In genomic region chr9:34760196-34761040, GRCh38 we compare ENCODE assay signal across 8 cellular contexts. TPM values are rescaled to one million over a fixed set of nuclear protein-coding genes. Genes with fewer than 3 reads are reported as not detected.
DNase-seq lines count a peak whose midpoint lies in the region; TF ChIP-seq lines count a peak whose summit lies in the region.
"Not testable (repeated sequence)": the region's sequence is repeated elsewhere in the genome, so short reads cannot be mapped to it uniquely, and the experiment has no call there.

No MANE protein-coding gene starts in this region.

- CTCF ChIA-PET in GM10248 (lab: Yijun Ruan, JAX) = interaction anchor here (0.6 to 2.6 kb wide), 17 partner anchors 12 to 792 kb away, joined by 3 to 12 read pairs (median 3); partner anchors contain the start of gene PIGO

- TF ChIP-seq CTCF in GM10248 (IDR thresholded peaks at IDR 0.05; ENCODE audit: control extremely low read depth, extremely low read depth, low read depth, missing control alignments) = peak; percentile 69

- DNase-seq in GM10248 (ENCODE audit: extremely low spot score) (peak; percentile 73), M059J (ENCODE audit: low read depth) (peak; percentile 6), SHP77 (lab: John Stamatoyannopoulos, UW) (peak; percentile 7 to 39), activated T-cell treated with anti-CD3 and anti-CD28 coated beads for 24 hours (ENCODE audit: low read depth) (peak; percentile 32), dermis blood vessel endothelial cell (peak; percentile 53), inferior parietal cortex (ENCODE audit: extremely low spot score) (peak; percentile 53), retina (peak; percentile 68), ureter (ENCODE audit: low spot score) (peak; percentile 52)

- POLR2A ChIA-PET in GM10248 (lab: Yijun Ruan, JAX) = not testable (repeated sequence)

RNA-seq across cellular contexts. Expression of gene CCL21, which starts 50.5 kb away (rescaled TPM):
- not detected in 2 replicates for total RNA-seq in M059J (2014; rRNA removed; shearing (Covaris generic))
- 1.4 and 2.5 TPM in 2 replicates for total RNA-seq in dermis blood vessel endothelial cell
- total RNA-seq in ureter = 55.1 TPM

Comparison
In these comparisons a context has a peak if more than half of its experiments do, and no peak if none do; other contexts are left out.
1. Peak in every context shown above with its lines: DNase-seq.
2. DNase-seq: peak in every context shown above with its lines; median percentile 73 in GM10248; 68 in retina; 53 in dermis blood vessel endothelial cell; 53 in inferior parietal cortex; 52 in ureter; 32 in activated T-cell treated with anti-CD3 and anti-CD28 coated beads for 24 hours; 23 in SHP77; 6 in M059J.
3. RNA of gene CCL21, which starts 50.5 kb away (total RNA-seq): 55.1 TPM in ureter (single experiment); 1.4 to 2.5 TPM in dermis blood vessel endothelial cell and not detected in M059J; every median in the first group is over 10 times any median in the second.